22 cellular contexts compared by ENCODE assay signal in the genomic region with DNA sequence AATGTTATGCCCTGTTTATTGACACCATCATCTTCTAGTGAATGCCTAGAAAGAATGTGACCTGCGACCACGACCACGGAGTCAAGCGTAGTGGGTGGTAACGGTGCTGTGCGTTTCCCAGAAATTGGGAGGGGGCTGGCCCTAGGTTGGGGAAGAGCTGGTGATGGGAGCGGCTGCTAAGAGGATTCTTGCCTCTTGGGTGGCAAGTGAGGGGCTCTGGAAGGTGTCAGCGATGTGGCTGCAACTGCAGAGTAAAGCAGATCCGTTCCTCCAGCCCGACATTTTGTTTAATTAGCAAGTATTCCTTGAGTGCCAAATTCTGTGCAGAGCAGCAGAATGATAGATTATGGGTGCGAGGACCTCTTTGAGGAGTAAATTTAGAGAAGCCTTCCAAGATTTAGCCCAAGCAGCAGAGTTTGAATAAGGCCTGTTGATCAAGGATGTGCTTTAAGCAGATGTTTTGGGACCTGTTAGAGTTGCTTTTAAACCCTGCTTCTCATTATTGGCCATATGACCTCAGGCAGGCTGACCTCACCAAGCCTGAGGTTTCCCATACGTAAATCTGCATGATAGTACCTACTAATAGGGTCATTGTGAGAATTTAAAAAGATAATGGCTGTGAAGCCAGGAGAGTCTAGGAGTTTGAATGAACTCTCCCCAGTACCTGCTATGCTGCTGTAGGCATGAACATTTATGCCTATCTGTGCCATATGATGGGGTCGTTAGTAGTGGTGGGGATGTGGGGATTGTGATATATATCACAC.
DNase-seq lines count a peak whose midpoint lies in the region; ATAC-seq and TF ChIP-seq lines count a peak whose summit lies in the region.
"Had no signal": no experiment of that assay in that cellular context is flagged by ENCODE, and none has a peak within 500 bp of the region (broad histone marks: within the 10 kb centered on the region; RNA-seq: fewer than 3 reads in every experiment).

No MANE protein-coding gene starts in this region.

- H3K36me3 ChIP-seq in GM23338 (ENCODE audit: insufficient read depth) (no peaks in the 10 kb centered on the region), NT2/D1 (ENCODE audit: insufficient read depth, insufficient read length, low read length) (no peaks in the 10 kb centered on the region), iPS-18a (ENCODE audit: control insufficient read depth, low read depth, low read length) (no peaks in the 10 kb centered on the region), gastrocnemius medialis (no peaks in the 10 kb centered on the region)

- H3K9me3 ChIP-seq in NT2/D1 (ENCODE audit: insufficient read depth, low read length) (no peaks in the 10 kb centered on the region), iPS-18a (ENCODE audit: control insufficient read depth, low read depth, low read length) (no peaks in the 10 kb centered on the region), gastrocnemius medialis (no peaks in the 10 kb centered on the region)
- H3K9me3 ChIP-seq: BLaER1 treated with 17β-estradiol and CSF1 and Interleukin-3, amounts not matched to agents 10 nM and 100 nM; SK-N-SH had no signal

- no peaks in the 10 kb centered on the region for H3K9me2 ChIP-seq in GM23338 (ENCODE audit: insufficient read depth)
- H3K9me2 ChIP-seq: SK-N-SH had no signal

- no peaks in the 10 kb centered on the region for H3K27me3 Mint-ChIP-seq in GM23338 (ENCODE audit: insufficient read depth, low read depth, poor library complexity)
- H3K27me3 Mint-ChIP-seq: CD4-positive, alpha-beta T cell had no signal

- DNase-seq in GM23338 (ENCODE audit: low spot score), result peak; percentile 75
- peak; percentile 62 for DNase-seq in NT2/D1 (ENCODE audit: low read depth, low spot score)
- no peak for DNase-seq in gastrocnemius medialis
- no peak for DNase-seq in activated CD4-positive, alpha-beta T cell treated with anti-CD3 and anti-CD28 coated beads for 1 hour
- DNase-seq: AML-193; CD4-positive, alpha-beta T cell; GDM1; Kasumi-1; NCI-H1105; NCI-H1436 treated with DMSO at 0.1 percent for 48 hours; NCI-H187 treated with DMSO at 0.1 percent for 48 hours; NCI-H524 treated with DMSO at 0.1 percent for 48 hours; NCI-H774; PC-3; SK-N-SH had no signal

- H3K4me1 ChIP-seq in GM23338 (ENCODE audit: insufficient read depth) (peaks cover 48% of the 10 kb centered on the region), NT2/D1 (ENCODE audit: insufficient read depth, insufficient read length) (no peaks in the 10 kb centered on the region), iPS-18a (ENCODE audit: control insufficient read depth, low read depth, low read length) (peaks cover 32% of the 10 kb centered on the region), gastrocnemius medialis (no peaks in the 10 kb centered on the region)

- H3K36me3 Mint-ChIP-seq in GM23338 (ENCODE audit: low read depth), result no peaks in the 10 kb centered on the region

- H3K27me3 ChIP-seq in GM23338 (ENCODE audit: insufficient read depth) (no peaks in the 10 kb centered on the region), NT2/D1 (ENCODE audit: insufficient read depth, insufficient read length) (no peaks in the 10 kb centered on the region), iPS-18a (ENCODE audit: control insufficient read depth, insufficient read depth, low read length) (no peaks in the 10 kb centered on the region), gastrocnemius medialis (no peaks in the 10 kb centered on the region)
- H3K27me3 ChIP-seq: BLaER1 treated with 17β-estradiol and CSF1 and Interleukin-3, amounts not matched to agents 10 nM and 100 nM had no signal

- no peak for TF ChIP-seq POLR2A in gastrocnemius medialis (IDR thresholded peaks at IDR 0.05)

- H4K20me1 ChIP-seq in GM23338 (replicated peaks; ENCODE audit: insufficient read depth), result no peaks in the 10 kb centered on the region
- H4K20me1 ChIP-seq: BLaER1 treated with 17β-estradiol and CSF1 and Interleukin-3, amounts not matched to agents 10 nM and 100 nM had no signal

- peak overlapping the region; percentile 14; the same call in 2 of the 3 replicates for H3K4me3 Mint-ChIP-seq in GM23338
- H3K4me3 Mint-ChIP-seq: CD4-positive, alpha-beta T cell had no signal

- H2AFZ ChIP-seq in GM23338, result no peak overlapping the region

- peak overlapping the region; percentile 27 for H3K4me2 ChIP-seq in GM23338
- H3K4me2 ChIP-seq: BLaER1 treated with 17β-estradiol and CSF1 and Interleukin-3, amounts not matched to agents 10 nM and 100 nM; SK-N-SH had no signal

- H3K27ac Mint-ChIP-seq in GM23338, result peak overlapping the region; percentile 85
- H3K27ac Mint-ChIP-seq: CD4-positive, alpha-beta T cell had no signal

- intact Hi-C loops in gastrocnemius medialis (cut with DNase I; ENCODE audit: low total_unique reads), result no loop called here

- H3K27ac ChIP-seq in GM23338 (ENCODE audit: low read depth) (peak overlapping the region; percentile 81), iPS-18a (ENCODE audit: low read length) (no peak overlapping the region), gastrocnemius medialis (no peak overlapping the region)
- H3K27ac ChIP-seq: BLaER1 treated with 17β-estradiol and CSF1 and Interleukin-3, amounts not matched to agents 10 nM and 100 nM; HL-60 had no signal

- no peak overlapping the region for H3K9ac ChIP-seq in NT2/D1 (ENCODE audit: insufficient read length, low read depth)
- H3K9ac ChIP-seq in iPS-18a (ENCODE audit: low read length), result no peak overlapping the region
- H3K9ac ChIP-seq: BLaER1 treated with 17β-estradiol and CSF1 and Interleukin-3, amounts not matched to agents 10 nM and 100 nM; SK-N-SH had no signal

- H3K79me2 ChIP-seq in GM23338 (replicated peaks; ENCODE audit: insufficient read depth), result no peaks in the 10 kb centered on the region

- ATAC-seq in GM23338 (peak; percentile 95), esophagus mucosa (no peak), gastrocnemius medialis (no peak), SK-N-SH treated with all-trans-retinoic acid at 6 μM for 48 hours (no peak)
- ATAC-seq: GM12878, K562, PC-3 had no signal

- no peak for TF ChIP-seq CTCF in GM23338 (conservative IDR thresholded peaks at IDR 0.05; ENCODE audit: low read depth in 2 of 2)
- no peak for TF ChIP-seq CTCF in gastrocnemius medialis (IDR thresholded peaks at IDR 0.05 in 4 of 5, conservative IDR thresholded peaks at IDR 0.05 in 1 of 5)

- no peaks in the 10 kb centered on the region for H3F3A ChIP-seq in GM23338 (replicated peaks; ENCODE audit: low read depth)

- H3K4me1 Mint-ChIP-seq in GM23338, result peaks cover 53% of the 10 kb centered on the region

- in situ Hi-C loops in gastrocnemius medialis (cut with MboI; ENCODE audit: low sequenced_read_pairs in 4 of 4), result no loop called here

- H3K4me3 ChIP-seq in GM23338, result peak overlapping the region; percentile 6; the same call in 1 of the 2 replicates
- H3K4me3 ChIP-seq in NT2/D1 (ENCODE audit: insufficient read length, low read depth), result no peak overlapping the region
- peak overlapping the region; percentile 19 for H3K4me3 ChIP-seq in iPS-18a (ENCODE audit: low read length)
- H3K4me3 ChIP-seq in gastrocnemius medialis, result no peak overlapping the region
- H3K4me3 ChIP-seq: BLaER1 treated with 17β-estradiol and CSF1 and Interleukin-3, amounts not matched to agents 10 nM and 100 nM; GM12878; K562 had no signal

- no peaks in the 10 kb centered on the region for H3K9me3 Mint-ChIP-seq in GM23338
- H3K9me3 Mint-ChIP-seq: CD4-positive, alpha-beta T cell had no signal

TF ChIP-seq in GM23338, 12 proteins besides CTCF, POLR2A, EP300 and RAD21:
- TF ChIP-seq, protein P1, sequence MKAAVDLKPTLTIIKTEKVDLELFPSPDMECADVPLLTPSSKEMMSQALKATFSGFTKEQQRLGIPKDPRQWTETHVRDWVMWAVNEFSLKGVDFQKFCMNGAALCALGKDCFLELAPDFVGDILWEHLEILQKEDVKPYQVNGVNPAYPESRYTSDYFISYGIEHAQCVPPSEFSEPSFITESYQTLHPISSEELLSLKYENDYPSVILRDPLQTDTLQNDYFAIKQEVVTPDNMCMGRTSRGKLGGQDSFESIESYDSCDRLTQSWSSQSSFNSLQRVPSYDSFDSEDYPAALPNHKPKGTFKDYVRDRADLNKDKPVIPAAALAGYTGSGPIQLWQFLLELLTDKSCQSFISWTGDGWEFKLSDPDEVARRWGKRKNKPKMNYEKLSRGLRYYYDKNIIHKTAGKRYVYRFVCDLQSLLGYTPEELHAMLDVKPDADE (IDR thresholded peaks at IDR 0.05), result no peak
- TF ChIP-seq CREB1 (CRISPR knock-in tag; IDR thresholded peaks at IDR 0.05; ENCODE audit: low read depth), result no peak
- no peak for TF ChIP-seq POLR2AphosphoS5 (IDR thresholded peaks at IDR 0.05; ENCODE audit: low read depth)
- TF ChIP-seq ZNF114 (CRISPR knock-in tag; IDR thresholded peaks at IDR 0.05), result no peak
- peak; percentile 83 for TF ChIP-seq NANOG (IDR thresholded peaks at IDR 0.05; ENCODE audit: borderline replicate concordance)

TF ChIP-seq in SK-N-SH treated with all-trans-retinoic acid at 6 μM for 48 hours, 23 proteins besides CTCF, POLR2A, EP300 and RAD21 (continues in another document):
- TF ChIP-seq GLIS3 (CRISPR knock-in tag; IDR thresholded peaks at IDR 0.05) (no peak), ARNTL (CRISPR knock-in tag; IDR thresholded peaks at IDR 0.05; ENCODE audit: borderline replicate concordance, low read depth) (no peak), TOX (CRISPR knock-in tag; IDR thresholded peaks at IDR 0.05; ENCODE audit: borderline replicate concordance) (no peak), BACH2 (CRISPR knock-in tag; IDR thresholded peaks at IDR 0.05; ENCODE audit: borderline replicate concordance) (no peak), ZNF565 (CRISPR knock-in tag; conservative IDR thresholded peaks at IDR 0.05; ENCODE audit: low read depth) (no peak)
- TF ChIP-seq, protein P2, sequence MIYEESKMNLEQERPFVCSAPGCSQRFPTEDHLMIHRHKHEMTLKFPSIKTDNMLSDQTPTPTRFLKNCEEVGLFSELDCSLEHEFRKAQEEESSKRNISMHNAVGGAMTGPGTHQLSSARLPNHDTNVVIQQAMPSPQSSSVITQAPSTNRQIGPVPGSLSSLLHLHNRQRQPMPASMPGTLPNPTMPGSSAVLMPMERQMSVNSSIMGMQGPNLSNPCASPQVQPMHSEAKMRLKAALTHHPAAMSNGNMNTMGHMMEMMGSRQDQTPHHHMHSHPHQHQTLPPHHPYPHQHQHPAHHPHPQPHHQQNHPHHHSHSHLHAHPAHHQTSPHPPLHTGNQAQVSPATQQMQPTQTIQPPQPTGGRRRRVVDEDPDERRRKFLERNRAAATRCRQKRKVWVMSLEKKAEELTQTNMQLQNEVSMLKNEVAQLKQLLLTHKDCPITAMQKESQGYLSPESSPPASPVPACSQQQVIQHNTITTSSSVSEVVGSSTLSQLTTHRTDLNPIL (CRISPR knock-in tag; IDR thresholded peaks at IDR 0.05; ENCODE audit: low read depth), result no peak

Comparison
In these comparisons a context has a peak if more than half of its experiments do, and no peak if none do; other contexts are left out.
1. DNase-seq: peak in GM23338 (single experiment) and NT2/D1 (single experiment); none in gastrocnemius medialis (0 of 2) and activated CD4-positive, alpha-beta T cell treated with anti-CD3 and anti-CD28 coated beads for 1 hour (single experiment).
2. H3K4me3 ChIP-seq: peak in GM23338 (single experiment) and iPS-18a (single experiment); none in NT2/D1 (single experiment) and gastrocnemius medialis (0 of 4).